In the genomic region with DNA sequence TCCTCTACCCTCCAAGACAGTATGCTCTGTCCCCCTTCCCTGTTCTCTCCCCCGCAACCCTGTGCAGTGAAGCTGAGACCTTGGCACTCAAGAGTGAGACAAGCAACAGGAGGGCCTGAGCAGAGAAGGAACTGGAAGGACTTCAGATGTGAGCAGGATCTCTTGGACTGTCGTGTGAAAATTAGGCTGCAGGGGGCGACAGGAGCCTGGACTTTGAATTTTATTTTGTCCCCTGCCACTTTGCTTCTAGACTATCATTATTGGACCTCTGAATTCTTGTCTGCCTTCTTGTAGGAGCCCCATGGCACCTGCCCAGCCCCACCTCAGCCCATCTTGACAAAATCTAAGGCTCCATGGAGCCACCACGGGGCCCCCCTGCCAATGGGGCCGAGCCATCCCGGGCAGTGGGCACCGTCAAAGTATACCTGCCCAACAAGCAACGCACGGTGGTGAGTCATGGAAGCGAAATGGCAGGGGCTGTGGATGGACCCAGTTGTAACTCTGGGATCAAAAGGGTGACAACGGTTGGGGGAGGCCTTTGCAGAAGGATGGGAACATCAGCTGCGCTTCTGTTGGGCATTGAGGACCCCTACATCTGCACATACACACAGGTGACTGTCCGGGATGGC, we compare ENCODE assay signal across 8 cellular contexts. TPM values are rescaled to one million over a fixed set of nuclear protein-coding genes. Genes with fewer than 3 reads are reported as not detected.
DNase-seq lines count a peak whose midpoint lies in the region; TF ChIP-seq lines count a peak whose summit lies in the region.

No MANE protein-coding gene starts in this region.

- H3K27ac Mint-ChIP-seq in endothelial cell (ENCODE audit: unreplicated experiment) = peak overlapping the region; percentile 80

- H3K4me3 ChIP-seq in tibial artery = no peak overlapping the region

- peak overlapping the region; percentile 25 for H3K4me3 Mint-ChIP-seq in endothelial cell (ENCODE audit: unreplicated experiment)

- H3K4me1 Mint-ChIP-seq in endothelial cell (ENCODE audit: unreplicated experiment) = peaks cover 11% of the 10 kb centered on the region

- intact Hi-C loops in tibial artery (cut with DNase I; ENCODE audit: low total_unique reads) = no loop called here

- no peaks in the 10 kb centered on the region for H3K27me3 ChIP-seq in tibial artery

- peak; percentile 32 for DNase-seq in stimulated activated CD4-positive, alpha-beta T cell treated with anti-CD3 and anti-CD28 coated beads, Interleukin-15, amount 100 ng/mL, for 24 hours
- DNase-seq in stimulated activated CD4-positive, alpha-beta T cell treated with anti-CD3 and anti-CD28 coated beads, Interleukin-4, amount 100 ng/mL, for 4 hours = no peak
- DNase-seq in RPMI8226 = peak; percentile 23
- peak; percentile 28 for DNase-seq in endothelial cell (ENCODE audit: low spot score)
- no peak for DNase-seq in tibial artery
- DNase-seq in iPS-NIHi7 (ENCODE audit: extremely low spot score) = no peak
- DNase-seq in NCI-H2171 (lab: John Stamatoyannopoulos, UW) = no peak
- DNase-seq in DMS153 treated with DMSO at 0.1 percent for 48 hours (lab: John Stamatoyannopoulos, UW; ENCODE audit: unreplicated experiment) = no peak

- no peaks in the 10 kb centered on the region for H3K9me3 Mint-ChIP-seq in endothelial cell (ENCODE audit: unreplicated experiment)

- H3K36me3 ChIP-seq in tibial artery = peaks cover 20 to 42% (median 42%) of the 10 kb centered on the region in 3 donors

- peaks cover 11% of the 10 kb centered on the region for H3K27me3 Mint-ChIP-seq in endothelial cell (ENCODE audit: unreplicated experiment)

- peaks cover 15% of the 10 kb centered on the region for H3K36me3 Mint-ChIP-seq in endothelial cell (ENCODE audit: low read depth, unreplicated experiment)

- H3K27ac ChIP-seq in tibial artery = no peak overlapping the region

- peaks cover 0 to 16% (median 13%) of the 10 kb centered on the region in 4 donors for H3K4me1 ChIP-seq in tibial artery

- TF ChIP-seq CTCF in endothelial cell (IDR thresholded peaks at IDR 0.05; ENCODE audit: unreplicated experiment) (peak; percentile 39), tibial artery (IDR thresholded peaks at IDR 0.05) (peak; percentile 18 to 24)

- H3K9me3 ChIP-seq in tibial artery = no peaks in the 10 kb centered on the region

RNA-seq across cellular contexts. Expression of a gene that starts 1.7 kb away (rescaled TPM):
- total RNA-seq in endothelial cell (ENCODE audit: unreplicated experiment) = 49.4 TPM

RNA-seq across cellular contexts. Expression of a gene that starts 19.5 kb away (rescaled TPM):
- total RNA-seq in endothelial cell (ENCODE audit: unreplicated experiment) = 267 TPM

RNA-seq across cellular contexts. Expression of a gene that starts 56.9 kb away (rescaled TPM):
- total RNA-seq in endothelial cell (ENCODE audit: unreplicated experiment) = 2.9 TPM

Comparison
In these comparisons a context has a peak if more than half of its experiments do, and no peak if none do; other contexts are left out.
1. DNase-seq: peak in stimulated activated CD4-positive, alpha-beta T cell treated with anti-CD3 and anti-CD28 coated beads, Interleukin-15, amount 100 ng/mL, for 24 hours (single experiment), RPMI8226 (single experiment) and endothelial cell (single experiment); none in stimulated activated CD4-positive, alpha-beta T cell treated with anti-CD3 and anti-CD28 coated beads, Interleukin-4, amount 100 ng/mL, for 4 hours (0 of 2), tibial artery (0 of 2), iPS-NIHi7 (single experiment), NCI-H2171 (single experiment) and DMS153 treated with DMSO at 0.1 percent for 48 hours (single experiment).